ENCODE assay signal across 22 cellular contexts in genomic region chrX:42695800-42696358, GRCh38.
DNase-seq lines count a peak whose midpoint lies in the region; ATAC-seq, FAIRE-seq and TF ChIP-seq lines count a peak whose summit lies in the region.
"Had no signal": no experiment of that assay in that cellular context is flagged by ENCODE, and none has a peak within 500 bp of the region (broad histone marks: within the 10 kb centered on the region; RNA-seq: fewer than 3 reads in every experiment).

No MANE protein-coding gene starts in this region.

- no peaks in the 10 kb centered on the region for H4K20me1 ChIP-seq in astrocyte (ENCODE audit: insufficient read depth, low read length)

- peaks cover 2% of the 10 kb centered on the region for H3K9me3 Mint-ChIP-seq in astrocyte (ENCODE audit: unreplicated experiment)

- no peaks in the 10 kb centered on the region for H3K79me2 ChIP-seq in astrocyte (ENCODE audit: insufficient read depth, low read length)

- H3K9me3 ChIP-seq in astrocyte (ENCODE audit: insufficient read depth, low read depth, low read length) (no peaks in the 10 kb centered on the region), suprapubic skin (no peaks in the 10 kb centered on the region)
- H3K9me3 ChIP-seq: BLaER1 treated with 17β-estradiol and CSF1 and Interleukin-3, amounts not matched to agents 10 nM and 100 nM had no signal

- H2AFZ ChIP-seq in astrocyte (ENCODE audit: low read depth, low read length), result no peak overlapping the region

- peak; percentile 96 for FAIRE-seq in astrocyte (lab: Jason Lieb, UNC)
- FAIRE-seq: GM12878, GM18507, HepG2 had no signal

- in situ Hi-C loops in Caki2 (cut with HindIII; ENCODE audit: low pct_unique_long_range_greater_than_20kb, low sequenced_read_pairs), result no loop called here

- DNase-seq in Caki2 (ENCODE audit: low read depth) (peak; percentile 40), astrocyte (ENCODE audit: low read depth) (no peak), kidney tubule cell (ENCODE audit: low spot score) (peak; percentile 83), renal cortical epithelial cell (ENCODE audit: low read depth) (peak; percentile 90), SW 1271 (lab: John Stamatoyannopoulos, UW) (no peak), NCI-H82 treated with DMSO at 0.1 percent for 48 hours (lab: John Stamatoyannopoulos, UW; ENCODE audit: unreplicated experiment) (no peak), suprapubic skin (ENCODE audit: low spot score in 2 of 2) (no peak)
- DNase-seq: DMS 273 treated with DMSO at 0.1 percent for 48 hours, GDM1, NCI-H1048, NCI-H146, NCI-H2081, NCI-H510A, NCI-H774 had no signal

- no peaks in the 10 kb centered on the region for H3K27me3 Mint-ChIP-seq in astrocyte (ENCODE audit: low read depth, unreplicated experiment)

- no peak for TF ChIP-seq EP300 in suprapubic skin (IDR thresholded peaks at IDR 0.05)

- ATAC-seq in HG03460 (IDR thresholded peaks at IDR 0.05; ENCODE audit: unreplicated experiment), result no peak
- ATAC-seq: GM12878, HepG2, Panc1, Right ventricle myocardium inferior had no signal

- H3K36me3 ChIP-seq in astrocyte (ENCODE audit: insufficient read depth, low read length) (no peaks in the 10 kb centered on the region), suprapubic skin (no peaks in the 10 kb centered on the region)
- H3K36me3 ChIP-seq: BLaER1 treated with 17β-estradiol and CSF1 and Interleukin-3, amounts not matched to agents 10 nM and 100 nM had no signal

- no peak overlapping the region for H3K4me3 Mint-ChIP-seq in astrocyte (ENCODE audit: unreplicated experiment)

- H3K27ac ChIP-seq in astrocyte (ENCODE audit: low read depth, low read length) (no peak overlapping the region), suprapubic skin (no peak overlapping the region)
- H3K27ac ChIP-seq: BLaER1 treated with 17β-estradiol and CSF1 and Interleukin-3, amounts not matched to agents 10 nM and 100 nM; KMS-11 had no signal

- no peak for TF ChIP-seq POLR2A in suprapubic skin (IDR thresholded peaks at IDR 0.05)

- no peaks in the 10 kb centered on the region for H3K36me3 Mint-ChIP-seq in astrocyte (ENCODE audit: low read depth, unreplicated experiment)

- H3K4me1 Mint-ChIP-seq in astrocyte (ENCODE audit: low read depth, unreplicated experiment), result no peaks in the 10 kb centered on the region

- no peaks in the 10 kb centered on the region for H3K27me3 ChIP-seq in astrocyte (ENCODE audit: insufficient read depth, low read length)
- no peaks in the 10 kb centered on the region for H3K27me3 ChIP-seq in suprapubic skin

- 81% methylated on average over 4 of the region's 4 CpGs for WGBS in suprapubic skin

- no peak overlapping the region for H3K9ac ChIP-seq in astrocyte (ENCODE audit: low read length)
- H3K9ac ChIP-seq: BLaER1 treated with 17β-estradiol and CSF1 and Interleukin-3, amounts not matched to agents 10 nM and 100 nM; KMS-11 had no signal

- H3K27ac Mint-ChIP-seq in astrocyte (ENCODE audit: unreplicated experiment), result no peak overlapping the region

- no peak overlapping the region for H3K4me3 ChIP-seq in astrocyte (ENCODE audit: insufficient read depth, low read depth, low read length)
- H3K4me3 ChIP-seq in suprapubic skin, result no peak overlapping the region
- H3K4me3 ChIP-seq: BLaER1 treated with 17β-estradiol and CSF1 and Interleukin-3, amounts not matched to agents 10 nM and 100 nM; GM12878 had no signal

- H3K4me1 ChIP-seq in astrocyte (ENCODE audit: insufficient read depth, low read length) (no peaks in the 10 kb centered on the region), suprapubic skin (no peaks in the 10 kb centered on the region)
- H3K4me1 ChIP-seq: BLaER1 treated with 17β-estradiol and CSF1 and Interleukin-3, amounts not matched to agents 10 nM and 100 nM had no signal

- TF ChIP-seq CTCF in astrocyte (IDR thresholded peaks at IDR 0.05; ENCODE audit: insufficient read depth, low read depth, low read length), result no peak
- no peak for TF ChIP-seq CTCF in suprapubic skin (IDR thresholded peaks at IDR 0.05)

- no peak overlapping the region for H3K4me2 ChIP-seq in astrocyte (ENCODE audit: low read length)
- H3K4me2 ChIP-seq: BLaER1 treated with 17β-estradiol and CSF1 and Interleukin-3, amounts not matched to agents 10 nM and 100 nM; KMS-11 had no signal

Comparison
In these comparisons a context has a peak if more than half of its experiments do, and no peak if none do; other contexts are left out.
1. DNase-seq: peak in Caki2 (single experiment), kidney tubule cell (single experiment) and renal cortical epithelial cell (single experiment); none in astrocyte (single experiment), SW 1271 (0 of 2), NCI-H82 treated with DMSO at 0.1 percent for 48 hours (single experiment) and suprapubic skin (0 of 2).